8 cellular contexts compared by ENCODE assay signal in the genomic region with DNA sequence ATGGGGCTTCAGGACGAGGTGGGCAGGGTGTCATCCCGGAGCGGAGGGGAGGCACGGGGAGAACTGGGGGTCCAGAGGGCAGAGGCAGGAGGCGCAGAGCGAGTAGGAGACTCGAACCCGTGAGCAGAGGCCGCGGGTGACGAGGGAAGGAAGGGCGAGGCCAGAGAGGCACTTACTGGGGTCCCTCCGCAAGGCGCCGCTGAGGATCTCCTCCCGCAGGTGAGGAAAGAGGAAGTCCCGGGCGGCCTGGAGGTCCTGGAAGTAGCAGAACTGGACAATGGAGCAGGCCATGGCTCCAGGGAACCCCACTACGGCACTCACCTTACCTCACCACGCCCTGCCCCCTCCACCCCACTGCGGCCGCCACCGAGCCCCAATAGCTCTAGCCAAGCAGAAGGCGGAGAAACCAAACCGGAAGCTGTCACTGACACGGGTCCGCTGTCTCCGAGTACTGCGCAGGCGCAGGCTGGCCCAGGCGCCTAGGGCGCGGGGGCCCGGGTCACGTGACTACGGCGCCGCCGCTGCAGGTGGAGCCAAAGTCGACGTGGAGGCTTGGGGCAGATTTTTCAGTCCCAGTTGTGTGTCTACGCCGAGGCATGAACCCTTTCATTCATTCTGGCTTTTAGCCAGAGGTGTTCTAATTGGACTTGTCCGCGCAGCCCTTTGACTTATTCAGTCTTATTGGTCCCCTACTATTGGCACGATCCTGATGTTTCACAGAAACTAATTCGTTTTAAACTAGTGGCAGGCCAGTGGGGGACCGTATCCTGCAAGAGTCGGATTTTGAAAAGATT. TPM values are rescaled to one million over a fixed set of nuclear protein-coding genes. Genes with fewer than 3 reads are reported as not detected.
DNase-seq lines count a peak whose midpoint lies in the region; ATAC-seq and TF ChIP-seq lines count a peak whose summit lies in the region.

Gene RAB3GAP2 (minus strand): TSS at position 407 of the 794 bp plus-strand sequence. CDS start 116 bp downstream, at position 291.

- H3K4me2 ChIP-seq in GM23338, result peak within 1 kb of the TSS; percentile 84

- no peaks in the 10 kb centered on the region for H3K27me3 ChIP-seq in GM23338 (ENCODE audit: insufficient read depth)

- POLR2A ChIA-PET in naive thymus-derived CD8-positive, alpha-beta T cell (lab: Charles Lee), result interaction anchor here (0.6 to 1.4 kb wide), 2 partner anchors 182 to 184 kb away, joined by 7 to 12 read pairs; partner anchors contain the start of gene BPNT1

- TF ChIP-seq CTCF in GM23338 (conservative IDR thresholded peaks at IDR 0.05; ENCODE audit: low read depth in 2 of 2), result no peak
- TF ChIP-seq CTCF in fibroblast of mammary gland (conservative IDR thresholded peaks at IDR 0.05; ENCODE audit: control insufficient read depth, insufficient read depth, low read depth, low read length), result no peak

- peak within 1 kb of the TSS; percentile 96 for H3K27ac ChIP-seq in GM23338 (ENCODE audit: low read depth)

- no peaks in the 10 kb centered on the region for H3K9me2 ChIP-seq in GM23338 (ENCODE audit: insufficient read depth)

- peak; percentile 98 for DNase-seq in Daoy (ENCODE audit: low read depth)
- peak; percentile 96 for DNase-seq in GM23338 (ENCODE audit: low spot score)
- DNase-seq in Kasumi-1 (lab: John Stamatoyannopoulos, UW), result peak; percentile 95 to 96
- peak; percentile 97 for DNase-seq in RKO (ENCODE audit: low spot score)
- DNase-seq in activated T-helper 1 cell treated with Interleukin-2 at 50 U/mL for 16 hours (ENCODE audit: low read depth), result peak; percentile 96
- peak; percentile 92 for DNase-seq in fibroblast of mammary gland (ENCODE audit: low read depth)
- peak; percentile 95 to 99 (median 97) for DNase-seq in naive thymus-derived CD8-positive, alpha-beta T cell
- peak; percentile 90 to 96 (median 96) for DNase-seq in stimulated activated naive CD4-positive, alpha-beta T cell (lab: John Stamatoyannopoulos, UW)

- no peaks in the 10 kb centered on the region for H3K9me3 Mint-ChIP-seq in GM23338
- no peaks in the 10 kb centered on the region for H3K9me3 Mint-ChIP-seq in naive thymus-derived CD8-positive, alpha-beta T cell

- peaks cover 16% of the 10 kb centered on the region for H3K36me3 Mint-ChIP-seq in GM23338 (ENCODE audit: low read depth)
- H3K36me3 Mint-ChIP-seq in naive thymus-derived CD8-positive, alpha-beta T cell, result peaks cover 0 to 21% (median 19%) of the 10 kb centered on the region in 3 donors

- H3K4me1 ChIP-seq in GM23338 (ENCODE audit: insufficient read depth), result peaks cover 51% of the 10 kb centered on the region

- peaks cover 10% of the 10 kb centered on the region for H3K27me3 Mint-ChIP-seq in GM23338 (ENCODE audit: insufficient read depth, low read depth, poor library complexity)
- H3K27me3 Mint-ChIP-seq in naive thymus-derived CD8-positive, alpha-beta T cell, result peaks cover 0 to 11% (median 2%) of the 10 kb centered on the region in 5 donors

- peaks cover 40% of the 10 kb centered on the region for H3K4me1 Mint-ChIP-seq in GM23338
- H3K4me1 Mint-ChIP-seq in naive thymus-derived CD8-positive, alpha-beta T cell, result peaks cover 5 to 16% (median 14%) of the 10 kb centered on the region in 4 donors

- H3K79me2 ChIP-seq in GM23338 (replicated peaks; ENCODE audit: insufficient read depth), result peaks cover 48% of the 10 kb centered on the region

- H3K27ac Mint-ChIP-seq in GM23338, result peak within 1 kb of the TSS; percentile 95
- H3K27ac Mint-ChIP-seq in naive thymus-derived CD8-positive, alpha-beta T cell, result no peak within 1 kb of the TSS

- peak; percentile 92 for ATAC-seq in GM23338
- ATAC-seq in naive thymus-derived CD8-positive, alpha-beta T cell, result peak; percentile 93 to 94

- H4K20me1 ChIP-seq in GM23338 (replicated peaks; ENCODE audit: insufficient read depth), result peaks cover 14% of the 10 kb centered on the region

- H3K4me3 ChIP-seq in GM23338 (peak within 1 kb of the TSS; percentile 91), fibroblast of mammary gland (ENCODE audit: control insufficient read depth, low read depth, low read length) (peak within 1 kb of the TSS; percentile 96)

- peaks cover 8% of the 10 kb centered on the region; the same call in 1 of the 2 replicates for H3K36me3 ChIP-seq in GM23338 (ENCODE audit: insufficient read depth)

- peak within 1 kb of the TSS; percentile 88; the same call in 1 of the 2 replicates for H2AFZ ChIP-seq in GM23338

- no peak within 1 kb of the TSS; the same call in 2 of the 3 replicates for H3K4me3 Mint-ChIP-seq in GM23338
- H3K4me3 Mint-ChIP-seq in naive thymus-derived CD8-positive, alpha-beta T cell, result no peak within 1 kb of the TSS

- H3F3A ChIP-seq in GM23338 (replicated peaks; ENCODE audit: low read depth), result peaks cover 6% of the 10 kb centered on the region; the same call in 1 of the 2 replicates

TF ChIP-seq in GM23338, 12 proteins besides CTCF, POLR2A, EP300 and RAD21 (continues in another document):
- TF ChIP-seq EZH2phosphoT487 (IDR thresholded peaks at IDR 0.05; ENCODE audit: unreplicated experiment) (no peak), ZNF462 (CRISPR knock-in tag; IDR thresholded peaks at IDR 0.05) (no peak), CREB1 (CRISPR knock-in tag; IDR thresholded peaks at IDR 0.05; ENCODE audit: low read depth) (peak; percentile 64; the same call in 1 of the 2 replicates), JUNB (IDR thresholded peaks at IDR 0.05; ENCODE audit: unreplicated experiment) (no peak), ZNF331 (CRISPR knock-in tag; IDR thresholded peaks at IDR 0.05; ENCODE audit: low read depth) (no peak), POLR2AphosphoS5 (IDR thresholded peaks at IDR 0.05; ENCODE audit: low read depth) (peak; percentile 87), NANOG (IDR thresholded peaks at IDR 0.05; ENCODE audit: borderline replicate concordance) (no peak)

RNA-seq across cellular contexts. Expression of gene RAB3GAP2, which starts in this region (rescaled TPM):
- 26.3 and 28.8 TPM in 2 replicates for total RNA-seq in Daoy (2014; rRNA removed; shearing (Covaris generic))
- total RNA-seq in GM23338 (2014; rRNA removed; shearing (Covaris generic)), result 41.6 and 44.6 TPM in 2 replicates
- 15.7 and 19.4 TPM in 2 replicates for polyA plus RNA-seq in GM23338 (2016; fragmentation: Nextera tagmentation; extraction: Ambion mirVana)
- total RNA-seq in naive thymus-derived CD8-positive, alpha-beta T cell, result 10 to 100 TPM; 46.7 to 52.0 TPM
- polyA plus RNA-seq in naive thymus-derived CD8-positive, alpha-beta T cell, result 10 to 100 TPM; 16.6 to 22.8 (median 17.2) TPM

Comparison
In these comparisons a context has a peak if more than half of its experiments do, and no peak if none do; other contexts are left out.
1. Peak in every context shown above with its lines: DNase-seq, ATAC-seq, H3K4me3 ChIP-seq and H3K27ac ChIP-seq.